ENCODE assay signal across 22 cellular contexts in genomic region chr1:234889643-234890042, GRCh38.
"Had no signal": no experiment of that assay in that cellular context is flagged by ENCODE, and none has a peak within 500 bp of the region (broad histone marks: within the 10 kb centered on the region; RNA-seq: fewer than 3 reads in every experiment).

No MANE protein-coding gene starts in this region.

- H3K4me3 ChIP-seq: ascending aorta, esophagus squamous epithelium, heart right ventricle, mucosa of descending colon, ovary, psoas muscle, testis, upper lobe of left lung had no signal

- H3K36me3 ChIP-seq: ascending aorta, esophagus squamous epithelium, heart right ventricle, ovary, upper lobe of left lung had no signal

- H3K27me3 ChIP-seq: ascending aorta, esophagus squamous epithelium, heart right ventricle, ovary, testis, upper lobe of left lung had no signal

- H3K27ac ChIP-seq: ascending aorta, esophagus squamous epithelium, ovary, psoas muscle, testis, upper lobe of left lung had no signal

- H3K9me3 ChIP-seq: ascending aorta, esophagus squamous epithelium, heart right ventricle, mucosa of descending colon, ovary, psoas muscle, testis, upper lobe of left lung had no signal

- DNase-seq: activated B cell treated with CpG ODN at 0.5 μM for 24 hours; activated CD4-positive, alpha-beta T cell treated with anti-CD3 and anti-CD28 coated beads for 4 hours; activated CD8-positive, alpha-beta T cell treated with anti-CD3 and anti-CD28 coated beads for 36 hours; activated naive CD4-positive, alpha-beta T cell treated with anti-CD3 and anti-CD28 coated beads for 36 hours; activated T-cell treated with anti-CD3 and anti-CD28 coated beads, Interleukin-2, amount 50 U/mL, for 1 hour; cerebellar nuclear complex; dermis blood vessel endothelial cell; effector memory CD4-positive, alpha-beta T cell; esophagus squamous epithelium; heart right ventricle; kidney glomerular epithelial cell; mesenchymal stem cell; mucosa of descending colon; naive B cell; ovary; psoas muscle; stimulated activated CD4-positive, alpha-beta T cell treated with anti-CD3 and anti-CD28 coated beads, Interleukin-4, amount 100 ng/mL, for 4 hours; testis; upper lobe of left lung had no signal

- ATAC-seq: activated CD8-positive, alpha-beta T cell treated with anti-CD3 and anti-CD28 coated beads for 36 hours; mucosa of descending colon; psoas muscle; sciatic nerve; stimulated activated memory B cell treated with anti-CD40 and anti-IgM and Interleukin-4, amounts not matched to agents 10 μg/mL and 1 μg/mL and 100 μg/mL, for 72 hours had no signal
